ENCODE assay signal across 14 cellular contexts in the genomic region with DNA sequence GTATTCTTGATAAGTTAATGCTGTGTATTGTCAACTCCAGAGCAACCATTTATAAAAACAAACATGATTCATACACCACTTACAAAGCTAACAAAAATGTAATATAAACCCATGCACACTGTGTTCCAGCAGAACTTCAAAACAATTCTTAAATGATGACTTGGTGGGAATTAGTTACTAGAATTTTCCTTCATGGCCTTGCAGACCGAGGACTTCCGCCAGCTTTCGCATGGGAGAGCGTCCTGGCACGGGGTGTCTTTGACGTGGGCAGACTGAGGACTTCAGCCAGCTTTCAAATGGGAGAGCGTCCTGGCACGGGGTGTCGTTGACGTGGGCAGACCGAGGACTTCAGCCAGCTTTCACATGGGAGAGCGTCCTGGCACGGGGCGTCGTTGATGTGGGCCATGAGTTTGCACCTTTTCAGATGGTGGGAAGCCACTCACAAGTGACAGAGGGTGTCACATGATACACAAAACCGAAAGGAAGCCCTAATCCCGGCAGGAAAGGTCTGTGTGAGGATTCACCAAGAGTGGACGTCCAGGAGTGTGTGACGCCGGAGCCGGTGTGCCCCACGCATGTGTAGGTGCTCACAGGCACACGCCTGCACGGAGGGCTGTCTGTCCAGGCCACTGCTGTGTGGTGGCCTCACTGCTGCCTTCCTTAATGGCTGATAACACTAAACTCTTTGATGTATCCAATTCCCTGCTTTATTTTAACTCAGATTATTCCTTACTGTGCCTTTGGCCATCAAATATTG.
DNase-seq lines count a peak whose midpoint lies in the region; ATAC-seq, FAIRE-seq and TF ChIP-seq lines count a peak whose summit lies in the region.
"Had no signal": no experiment of that assay in that cellular context is flagged by ENCODE, and none has a peak within 500 bp of the region (broad histone marks: within the 10 kb centered on the region; RNA-seq: fewer than 3 reads in every experiment).

No MANE protein-coding gene starts in this region.

- TF ChIP-seq CTCF in bronchial epithelial cell (IDR thresholded peaks at IDR 0.05; ENCODE audit: insufficient read depth, low read length, severe bottlenecking) = no peak

- no peak overlapping the region for H3K4me3 ChIP-seq in bronchial epithelial cell (ENCODE audit: low read depth, low read length)
- H3K4me3 ChIP-seq in right cardiac atrium (ENCODE audit: low read length) = no peak overlapping the region
- no peak overlapping the region for H3K4me3 ChIP-seq in skin epidermis
- H3K4me3 ChIP-seq: tibial nerve had no signal

- DNase-seq in HT1080 (ENCODE audit: low read depth) (peak; percentile 37), bronchial epithelial cell (ENCODE audit: low read depth) (peak; percentile 21), right cardiac atrium (peak; percentile 75 to 88 (median 76)), NCI-H82 treated with DMSO at 0.1 percent for 48 hours (lab: John Stamatoyannopoulos, UW; ENCODE audit: unreplicated experiment) (no peak), NCI-H1417 (lab: John Stamatoyannopoulos, UW) (no peak), kidney glomerular epithelial cell (lab: John Stamatoyannopoulos, UW) (no peak)
- DNase-seq in stimulated activated CD4-positive, alpha-beta T cell treated with anti-CD3 and anti-CD28 coated beads, Interleukin-15, amount 100 ng/mL, for 24 hours = no peak
- DNase-seq: activated CD4-positive, alpha-beta T cell treated with anti-CD3 and anti-CD28 coated beads, Interleukin-2, amount 50 U/mL, for 1 hour; Caco-2; NCI-H446 treated with DMSO at 0.1 percent for 48 hours; stimulated activated CD4-positive, alpha-beta T cell treated with anti-CD3 and anti-CD28 coated beads, Interleukin-2, amount 100 ng/mL, for 24 hours had no signal

- no peaks in the 10 kb centered on the region for H3K4me1 ChIP-seq in right cardiac atrium (ENCODE audit: control insufficient read depth, insufficient read depth, low read length)
- H3K4me1 ChIP-seq: Caco-2, tibial nerve had no signal

- H3K9me3 ChIP-seq in right cardiac atrium (ENCODE audit: control insufficient read depth, low read length) = no peaks in the 10 kb centered on the region
- H3K9me3 ChIP-seq: Caco-2 had no signal

- peak; percentile 82 to 85 for ATAC-seq in right cardiac atrium
- ATAC-seq: activated naive CD4-positive, alpha-beta T cell treated with anti-CD3 and anti-CD28 coated beads, Interleukin-2, amount 50 U/mL, for 72 hours had no signal

- 61% methylated on average over 24 of the region's 24 CpGs for WGBS in right cardiac atrium

- no peaks in the 10 kb centered on the region for H3K36me3 ChIP-seq in bronchial epithelial cell (ENCODE audit: control insufficient read depth, insufficient read depth, low read length)
- H3K36me3 ChIP-seq: tibial nerve had no signal

- H3K27me3 ChIP-seq in bronchial epithelial cell (ENCODE audit: control insufficient read depth, insufficient read depth, low read length) (no peaks in the 10 kb centered on the region), right cardiac atrium (ENCODE audit: control insufficient read depth, insufficient read depth) (no peaks in the 10 kb centered on the region)
- H3K27me3 ChIP-seq: tibial nerve had no signal

- FAIRE-seq in bronchial epithelial cell (lab: Jason Lieb, UNC) = no peak

- peak overlapping the region; percentile 60 for H3K27ac ChIP-seq in right cardiac atrium (ENCODE audit: low read length)
- H3K27ac ChIP-seq in skin epidermis = peak overlapping the region in 13 of 21 experiments; percentile 29 to 87 (median 61)

- intact Hi-C loops in right cardiac atrium (cut with DNase I) = no loop called here

Comparison
In these comparisons a context has a peak if more than half of its experiments do, and no peak if none do; other contexts are left out.
1. DNase-seq: peak in HT1080 (single experiment), bronchial epithelial cell (single experiment) and right cardiac atrium (3 of 3); none in stimulated activated CD4-positive, alpha-beta T cell treated with anti-CD3 and anti-CD28 coated beads, Interleukin-15, amount 100 ng/mL, for 24 hours (single experiment), NCI-H82 treated with DMSO at 0.1 percent for 48 hours (single experiment), NCI-H1417 (0 of 3) and kidney glomerular epithelial cell (single experiment).